In genomic region chr17:78716292-78716691, GRCh38 we compare ENCODE assay signal across 10 cellular contexts.
DNase-seq lines count a peak whose midpoint lies in the region; ATAC-seq, FAIRE-seq and TF ChIP-seq lines count a peak whose summit lies in the region.
"Had no signal": no experiment of that assay in that cellular context is flagged by ENCODE, and none has a peak within 500 bp of the region (broad histone marks: within the 10 kb centered on the region; RNA-seq: fewer than 3 reads in every experiment).

No MANE protein-coding gene starts in this region.

- peaks cover 9% of the 10 kb centered on the region for H3K36me3 Mint-ChIP-seq in T-helper 2 cell treated with Interferon-gamma antibody and Interleukin-4, amounts not matched to agents 5 μg/mL and 100 μg/mL, for 36 hours (ENCODE audit: low read depth)
- peaks cover 8% of the 10 kb centered on the region for H3K36me3 Mint-ChIP-seq in T-cell
- peaks cover 58% of the 10 kb centered on the region for H3K36me3 Mint-ChIP-seq in stimulated activated effector memory CD8-positive, alpha-beta T cell treated with anti-CD3 and anti-CD28 coated beads, Interleukin-12 subunit alpha, Interleukin-12 subunit beta, amount 100 ng/mL, for 72 hours

- H3K36me3 ChIP-seq in fibroblast of lung (ENCODE audit: control insufficient read depth, insufficient read depth, low read length) = no peaks in the 10 kb centered on the region
- H3K36me3 ChIP-seq: upper lobe of left lung had no signal

- no peak for FAIRE-seq in D721Med (lab: Jason Lieb, UNC)

- H3K4me3 Mint-ChIP-seq in T-helper 2 cell treated with Interferon-gamma antibody and Interleukin-4, amounts not matched to agents 5 μg/mL and 100 μg/mL, for 36 hours = peak overlapping the region; percentile 8
- H3K4me3 Mint-ChIP-seq in T-cell = peak overlapping the region; percentile 29 to 83 (median 50)
- peak overlapping the region; percentile 61 for H3K4me3 Mint-ChIP-seq in stimulated activated effector memory CD8-positive, alpha-beta T cell treated with anti-CD3 and anti-CD28 coated beads, Interleukin-12 subunit alpha, Interleukin-12 subunit beta, amount 100 ng/mL, for 72 hours

- H3K4me2 ChIP-seq in fibroblast of lung (ENCODE audit: extremely low read depth, insufficient read depth, low read length) = peak overlapping the region; percentile 92
- H3K4me2 ChIP-seq: PC-9 had no signal

- H3K27me3 ChIP-seq in fibroblast of lung (ENCODE audit: control insufficient read depth, insufficient read depth, low read length) = no peaks in the 10 kb centered on the region
- H3K27me3 ChIP-seq: upper lobe of left lung had no signal

- no peaks in the 10 kb centered on the region for H3K27me3 Mint-ChIP-seq in T-helper 2 cell treated with Interferon-gamma antibody and Interleukin-4, amounts not matched to agents 5 μg/mL and 100 μg/mL, for 36 hours (ENCODE audit: low read depth)
- no peaks in the 10 kb centered on the region for H3K27me3 Mint-ChIP-seq in T-cell

- no peaks in the 10 kb centered on the region for H3K9me3 Mint-ChIP-seq in T-helper 2 cell treated with Interferon-gamma antibody and Interleukin-4, amounts not matched to agents 5 μg/mL and 100 μg/mL, for 36 hours
- H3K9me3 Mint-ChIP-seq in T-cell = no peaks in the 10 kb centered on the region
- H3K9me3 Mint-ChIP-seq in stimulated activated effector memory CD8-positive, alpha-beta T cell treated with anti-CD3 and anti-CD28 coated beads, Interleukin-12 subunit alpha, Interleukin-12 subunit beta, amount 100 ng/mL, for 72 hours = no peaks in the 10 kb centered on the region

- CTCF ChIA-PET in T-cell (lab: Charles Lee) = interaction anchor here (1.0 to 1.6 kb wide), 5 partner anchors 9 to 102 kb away, joined by 3 to 7 read pairs (median 4); no protein-coding TSS in a partner anchor

- H3K4me3 ChIP-seq in fibroblast of lung (replicated peaks in 1 of 4; ENCODE audit: control extremely low read depth in 1 of 4, insufficient read depth in 1 of 4, low read depth in 3 of 4, low read length in 4 of 4) = peak overlapping the region in 3 of 4 experiments; percentile 55 to 68 (median 66)
- H3K4me3 ChIP-seq: PC-9 had no signal

- H3K9me3 ChIP-seq in fibroblast of lung (ENCODE audit: control insufficient read depth, insufficient read depth, low read depth, low read length) = no peaks in the 10 kb centered on the region
- H3K9me3 ChIP-seq: upper lobe of left lung had no signal

- H3K27ac Mint-ChIP-seq in T-helper 2 cell treated with Interferon-gamma antibody and Interleukin-4, amounts not matched to agents 5 μg/mL and 100 μg/mL, for 36 hours = no peak overlapping the region
- H3K27ac Mint-ChIP-seq in T-cell = peak overlapping the region; percentile 84 to 89
- peak overlapping the region; percentile 89 for H3K27ac Mint-ChIP-seq in stimulated activated effector memory CD8-positive, alpha-beta T cell treated with anti-CD3 and anti-CD28 coated beads, Interleukin-12 subunit alpha, Interleukin-12 subunit beta, amount 100 ng/mL, for 72 hours

- no peak for ATAC-seq in T-cell (replicated peaks in 1 of 4)
- no peak for ATAC-seq in stimulated activated effector memory CD8-positive, alpha-beta T cell treated with anti-CD3 and anti-CD28 coated beads, Interleukin-12 subunit alpha, Interleukin-12 subunit beta, amount 100 ng/mL, for 72 hours

- H3K9ac ChIP-seq in fibroblast of lung (ENCODE audit: insufficient read depth, low read length) = no peak overlapping the region

- no peak overlapping the region for H3K27ac ChIP-seq in fibroblast of lung (ENCODE audit: insufficient read depth, low read length)
- H3K27ac ChIP-seq: PC-9 had no signal

- POLR2A ChIA-PET in T-cell (lab: Charles Lee) = interaction anchor here in 1 of 2 donors (1.2 kb wide), 1 partner anchor 20 kb away, joined by 3 read pairs; no protein-coding TSS in a partner anchor

- peaks cover 69% of the 10 kb centered on the region for H3K4me1 Mint-ChIP-seq in T-helper 2 cell treated with Interferon-gamma antibody and Interleukin-4, amounts not matched to agents 5 μg/mL and 100 μg/mL, for 36 hours (ENCODE audit: low read depth)
- peaks cover 92 to 94% (median 94%) of the 10 kb centered on the region in 3 donors for H3K4me1 Mint-ChIP-seq in T-cell
- peaks cover 72% of the 10 kb centered on the region for H3K4me1 Mint-ChIP-seq in stimulated activated effector memory CD8-positive, alpha-beta T cell treated with anti-CD3 and anti-CD28 coated beads, Interleukin-12 subunit alpha, Interleukin-12 subunit beta, amount 100 ng/mL, for 72 hours

- no peaks in the 10 kb centered on the region for H4K20me1 ChIP-seq in fibroblast of lung (ENCODE audit: control insufficient read depth, extremely low read depth, insufficient read depth, low read length)

- H3K4me1 ChIP-seq in fibroblast of lung (ENCODE audit: control insufficient read depth, extremely low read depth, insufficient read depth, low read length) = peaks cover 5% of the 10 kb centered on the region

- no peak for DNase-seq in T-helper 2 cell treated with Interferon-gamma antibody and Interleukin-4, amounts not matched to agents 5 μg/mL and 100 μg/mL, for 36 hours (ENCODE audit: low spot score)
- DNase-seq in T-helper 2 cell (no peak), T-cell (no peak), fibroblast of lung (ENCODE audit: low read depth in 2 of 2) (no peak), D721Med (ENCODE audit: insufficient read length, low spot score) (no peak), anterior cingulate cortex (lab: John Stamatoyannopoulos, UW) (no peak), SKM-1 treated with dmso at 0.1 percent for 144 hours (lab: John Stamatoyannopoulos, UW; ENCODE audit: unreplicated experiment) (no peak)
- no peak for DNase-seq in stimulated activated effector memory CD8-positive, alpha-beta T cell treated with anti-CD3 and anti-CD28 coated beads, Interleukin-12 subunit alpha, Interleukin-12 subunit beta, amount 100 ng/mL, for 72 hours (ENCODE audit: low spot score in 2 of 2)
- DNase-seq: PC-9 had no signal

- TF ChIP-seq CTCF in fibroblast of lung (conservative IDR thresholded peaks at IDR 0.05 in 1 of 2, IDR thresholded peaks at IDR 0.05 in 1 of 2; ENCODE audit: low read depth in 1 of 2, low read length in 2 of 2) (no peak), D721Med (IDR thresholded peaks at IDR 0.05; ENCODE audit: insufficient read depth, missing control alignments) (no peak)

- H2AFZ ChIP-seq in fibroblast of lung (ENCODE audit: low read length) = no peak overlapping the region
- H2AFZ ChIP-seq: PC-9 had no signal

- H3K79me2 ChIP-seq in fibroblast of lung (ENCODE audit: control insufficient read depth, insufficient read depth, low read length) = peaks cover 3% of the 10 kb centered on the region

Comparison
In these comparisons a context has a peak if more than half of its experiments do, and no peak if none do; other contexts are left out.
1. H3K4me3 Mint-ChIP-seq: peak in every context shown above with its lines; median percentile 61 in stimulated activated effector memory CD8-positive, alpha-beta T cell treated with anti-CD3 and anti-CD28 coated beads, Interleukin-12 subunit alpha, Interleukin-12 subunit beta, amount 100 ng/mL, for 72 hours; 50 in T-cell; 8 in T-helper 2 cell treated with Interferon-gamma antibody and Interleukin-4, amounts not matched to agents 5 μg/mL and 100 μg/mL, for 36 hours.